Comparison of ENCODE assay signal across 1 cellular context in genomic region chr14:68998062-68998461, GRCh38.
TF ChIP-seq lines count a peak whose summit lies in the region.

No MANE protein-coding gene starts in this region.

TF ChIP-seq in K562, 482 proteins besides CTCF, POLR2A, EP300 and RAD21:
- TF ChIP-seq ESRRB (CRISPR knock-in tag; IDR thresholded peaks at IDR 0.05; ENCODE audit: borderline replicate concordance) (no peak), FOXA3 (CRISPR knock-in tag; conservative IDR thresholded peaks at IDR 0.05 in 1 of 2, IDR thresholded peaks at IDR 0.05 in 1 of 2) (no peak), ZFP36 (IDR thresholded peaks at IDR 0.05; ENCODE audit: low read depth, low read length, partially characterized antibody) (no peak), DLX4 (CRISPR knock-in tag; IDR thresholded peaks at IDR 0.05) (no peak), ZNF24 (IDR thresholded peaks at IDR 0.05) (no peak), YBX1 (IDR thresholded peaks at IDR 0.05) (no peak), ARHGAP35 (IDR thresholded peaks at IDR 0.05; ENCODE audit: partially characterized antibody) (no peak), NR0B1 (IDR thresholded peaks at IDR 0.05; ENCODE audit: partially characterized antibody) (no peak), CSDE1 (IDR thresholded peaks at IDR 0.05) (no peak), ZFP30 (CRISPR knock-in tag; IDR thresholded peaks at IDR 0.05; ENCODE audit: borderline replicate concordance) (no peak), HDAC3 (IDR thresholded peaks at IDR 0.05; ENCODE audit: borderline replicate concordance, partially characterized antibody) (no peak), KLF10 (CRISPR knock-in tag; IDR thresholded peaks at IDR 0.05) (no peak), HDAC6 (IDR thresholded peaks at IDR 0.05; ENCODE audit: low read depth, low read length) (no peak), ZHX1 (conservative IDR thresholded peaks at IDR 0.05; ENCODE audit: low read length) (no peak), NR1H2 (CRISPR knock-in tag; IDR thresholded peaks at IDR 0.05) (no peak), ZBTB9 (CRISPR knock-in tag; IDR thresholded peaks at IDR 0.05) (no peak)
